ENCODE assay signal across 22 cellular contexts in genomic region chr2:232870002-232870765, GRCh38. TPM values are rescaled to one million over a fixed set of nuclear protein-coding genes. Genes with fewer than 3 reads are reported as not detected.
DNase-seq lines count a peak whose midpoint lies in the region; ATAC-seq and TF ChIP-seq lines count a peak whose summit lies in the region.
"Had no signal": no experiment of that assay in that cellular context is flagged by ENCODE, and none has a peak within 500 bp of the region (broad histone marks: within the 10 kb centered on the region; RNA-seq: fewer than 3 reads in every experiment).

TSS of gene SNORC (plus strand) at chr2:232870264. CDS start at chr2:232870342, 78 bp downstream.

- CTCF ChIA-PET in Calu3 (lab: Charles Lee): interaction anchor here (0.6 kb wide), 1 partner anchor 224 kb away, joined by 7 read pairs; no protein-coding TSS in a partner anchor

- H3K36me3 Mint-ChIP-seq in Calu3 (ENCODE audit: insufficient read depth, unreplicated experiment): peaks cover 8% of the 10 kb centered on the region
- peaks cover 4% of the 10 kb centered on the region for H3K36me3 Mint-ChIP-seq in endothelial cell (ENCODE audit: low read depth, unreplicated experiment)

- H3K36me3 ChIP-seq in SJSA1 (peaks cover 5% of the 10 kb centered on the region; the same call in 1 of the 2 replicates), sigmoid colon (no peaks in the 10 kb centered on the region)
- H3K36me3 ChIP-seq: neutrophil, right atrium auricular region, WERI-Rb-1 had no signal

- intact Hi-C loops in Calu3 (cut with micrococcal nuclease; ENCODE audit: unreplicated experiment): no loop called here
- intact Hi-C loops in sigmoid colon (cut with DNase I): no loop called here

- H3K4me3 ChIP-seq in SJSA1 (no peak within 1 kb of the TSS), sigmoid colon (no peak within 1 kb of the TSS)
- H3K4me3 ChIP-seq: K562, right atrium auricular region had no signal

- peak within 1 kb of the TSS; percentile 99 for H3K27ac ChIP-seq in SJSA1
- no peak within 1 kb of the TSS for H3K27ac ChIP-seq in sigmoid colon
- H3K27ac ChIP-seq: foreskin keratinocyte, neutrophil, right atrium auricular region, WERI-Rb-1 had no signal

- ATAC-seq in HG02678 (IDR thresholded peaks at IDR 0.05; ENCODE audit: unreplicated experiment): no peak
- ATAC-seq: activated CD8-positive, alpha-beta T cell treated with anti-CD3 and anti-CD28 coated beads, Interleukin-2, amount 10 ng/mL, durations not matched to agents 7 days and 5 days; foreskin keratinocyte had no signal

- no peak within 1 kb of the TSS for H3K4me3 Mint-ChIP-seq in Calu3 (ENCODE audit: low read depth, unreplicated experiment)
- no peak within 1 kb of the TSS for H3K4me3 Mint-ChIP-seq in endothelial cell (ENCODE audit: unreplicated experiment)
- H3K4me3 Mint-ChIP-seq: activated CD8-positive, alpha-beta T cell treated with anti-CD3 and anti-CD28 coated beads, Interleukin-2, amount 10 ng/mL, durations not matched to agents 7 days and 5 days; stimulated activated naive CD8-positive, alpha-beta T cell treated with anti-CD3 and anti-CD28 coated beads, Interleukin-15, Interleukin-2, amounts not matched to agents 100 ng/mL and 50 ng/mL, for 24 hours; T-helper 1 cell treated with Interleukin-12 subunit alpha and Interleukin-12 subunit beta and Interleukin-4 antibody, amounts not matched to agents 30 μg/mL and 1 μg/mL, for 36 hours had no signal

- BruUV-seq in Calu3 (replicated peaks; lab: Mats Ljungman, UMichigan): no TSS peak

- 84 to 90% methylated on average over 21 of the region's 21 CpGs for WGBS in sigmoid colon, 2 donors

- H3K27ac Mint-ChIP-seq in Calu3 (ENCODE audit: unreplicated experiment): peak within 1 kb of the TSS; percentile 2
- peak within 1 kb of the TSS; percentile 39 for H3K27ac Mint-ChIP-seq in endothelial cell (ENCODE audit: unreplicated experiment)
- H3K27ac Mint-ChIP-seq: activated CD8-positive, alpha-beta T cell treated with anti-CD3 and anti-CD28 coated beads, Interleukin-2, amount 10 ng/mL, durations not matched to agents 7 days and 5 days; stimulated activated naive CD8-positive, alpha-beta T cell treated with anti-CD3 and anti-CD28 coated beads, Interleukin-15, Interleukin-2, amounts not matched to agents 100 ng/mL and 50 ng/mL, for 24 hours; T-helper 1 cell treated with Interleukin-12 subunit alpha and Interleukin-12 subunit beta and Interleukin-4 antibody, amounts not matched to agents 30 μg/mL and 1 μg/mL, for 36 hours had no signal

- peaks cover 46% of the 10 kb centered on the region for H3K4me1 ChIP-seq in SJSA1 (replicated peaks)
- no peaks in the 10 kb centered on the region for H3K4me1 ChIP-seq in sigmoid colon
- H3K4me1 ChIP-seq: foreskin keratinocyte, right atrium auricular region had no signal

- no peak for TF ChIP-seq POLR2A in sigmoid colon (IDR thresholded peaks at IDR 0.05)

- H3K9me3 ChIP-seq in SJSA1 (replicated peaks) (no peaks in the 10 kb centered on the region), sigmoid colon (no peaks in the 10 kb centered on the region)
- H3K9me3 ChIP-seq: Caco-2, neutrophil, right atrium auricular region had no signal

- TF ChIP-seq EP300 in sigmoid colon (IDR thresholded peaks at IDR 0.05): no peak

- DNase-seq in Calu3 (no peak), SJSA1 (ENCODE audit: low read depth in 1 of 2, low spot score in 2 of 2) (peak in 1 of 2 experiments; percentile 38), endothelial cell (ENCODE audit: low spot score) (no peak), sigmoid colon (peak; percentile 52), NCI-H1694 treated with DMSO at 0.1 percent for 48 hours (lab: John Stamatoyannopoulos, UW) (no peak), NCI-H1436 (lab: John Stamatoyannopoulos, UW) (no peak), NCI-H2196 treated with DMSO at 0.1 percent for 48 hours (lab: John Stamatoyannopoulos, UW; ENCODE audit: unreplicated experiment) (no peak)
- DNase-seq: activated CD8-positive, alpha-beta T cell treated with anti-CD3 and anti-CD28 coated beads, Interleukin-2, amount 10 ng/mL, durations not matched to agents 7 days and 5 days; anterior cingulate cortex; Caco-2; foreskin keratinocyte; kidney glomerular epithelial cell; MV-4-11; NCI-H2029; NCI-H446 treated with DMSO at 0.1 percent for 48 hours; WERI-Rb-1 had no signal

- peaks cover 14% of the 10 kb centered on the region for H3K4me1 Mint-ChIP-seq in Calu3 (ENCODE audit: low read depth, unreplicated experiment)
- H3K4me1 Mint-ChIP-seq in endothelial cell (ENCODE audit: unreplicated experiment): peaks cover 11% of the 10 kb centered on the region

- H3K27me3 Mint-ChIP-seq in Calu3 (ENCODE audit: unreplicated experiment) (no peaks in the 10 kb centered on the region), endothelial cell (ENCODE audit: unreplicated experiment) (peaks cover 15% of the 10 kb centered on the region)

- H3K27me3 ChIP-seq in SJSA1 (replicated peaks) (no peaks in the 10 kb centered on the region), sigmoid colon (peaks cover 0 to 4% (median 4%) of the 10 kb centered on the region in 3 donors)
- H3K27me3 ChIP-seq: right atrium auricular region had no signal

- H3K9me3 Mint-ChIP-seq in Calu3 (ENCODE audit: low read depth, unreplicated experiment): no peaks in the 10 kb centered on the region
- no peaks in the 10 kb centered on the region for H3K9me3 Mint-ChIP-seq in endothelial cell (ENCODE audit: unreplicated experiment)
- H3K9me3 Mint-ChIP-seq: stimulated activated naive CD8-positive, alpha-beta T cell treated with anti-CD3 and anti-CD28 coated beads, Interleukin-15, Interleukin-2, amounts not matched to agents 100 ng/mL and 50 ng/mL, for 24 hours; T-helper 1 cell treated with Interleukin-12 subunit alpha and Interleukin-12 subunit beta and Interleukin-4 antibody, amounts not matched to agents 30 μg/mL and 1 μg/mL, for 36 hours had no signal

- no peak for TF ChIP-seq CTCF in Calu3 (IDR thresholded peaks at IDR 0.05; ENCODE audit: unreplicated experiment)
- TF ChIP-seq CTCF in endothelial cell (IDR thresholded peaks at IDR 0.05; ENCODE audit: unreplicated experiment): no peak
- no peak for TF ChIP-seq CTCF in sigmoid colon (IDR thresholded peaks at IDR 0.05)

RNA-seq across cellular contexts. Expression of gene SNORC, which starts in this region (rescaled TPM):
- total RNA-seq in Calu3 (2022): 4.3 and 5.0 TPM in 2 replicates
- 0.22 and 0.32 TPM in 2 replicates for total RNA-seq in SJSA1 (2014; rRNA removed; shearing (Covaris generic))
- 5.6 TPM for total RNA-seq in endothelial cell (ENCODE audit: unreplicated experiment)
- total RNA-seq in sigmoid colon: 1 to 10 TPM in 2 of 4 donors, under 1 TPM in 2; under 0.01 to 1.9 (median 0.71) TPM
- 10 to 100 TPM in 1 of 3 donors, 1 to 10 TPM in 2; 7.2 to 13.2 (median 8.8) TPM for polyA plus RNA-seq in sigmoid colon
